ENCODE assay signal across 8 cellular contexts in genomic region chr19:50476224-50476942, GRCh38. TPM values are rescaled to one million over a fixed set of nuclear protein-coding genes. Genes with fewer than 3 reads are reported as not detected.
DNase-seq lines count a peak whose midpoint lies in the region; ATAC-seq and FAIRE-seq lines count a peak whose summit lies in the region.

TSS of gene EMC10 (plus strand) at chr19:50476507. CDS start at chr19:50476545, 38 bp downstream.
TSS of gene GARIN5A (minus strand) at chr19:50476848. CDS start at chr19:50476388, 460 bp downstream.

- H3K36me3 Mint-ChIP-seq in activated CD8-positive, alpha-beta T cell treated with anti-CD3 and anti-CD28 coated beads, Interleukin-2, amount 10 ng/mL, durations not matched to agents 7 days and 5 days (ENCODE audit: low read depth) = peaks cover 24% of the 10 kb centered on the region

- FAIRE-seq in GM19239 (lab: Jason Lieb, UNC) = peak; percentile 80

- no peaks in the 10 kb centered on the region for H3K9me3 Mint-ChIP-seq in activated CD8-positive, alpha-beta T cell treated with anti-CD3 and anti-CD28 coated beads, Interleukin-2, amount 10 ng/mL, durations not matched to agents 7 days and 5 days (ENCODE audit: insufficient read depth)

- peak; percentile 89 for DNase-seq in Ammon's horn (ENCODE audit: low spot score)
- DNase-seq in GM19239 (ENCODE audit: insufficient read length, low spot score) = peak; percentile 100
- peak; percentile 98 for DNase-seq in NCI-H69 (lab: John Stamatoyannopoulos, UW)
- DNase-seq in activated CD8-positive, alpha-beta T cell treated with anti-CD3 and anti-CD28 coated beads, Interleukin-2, amount 10 ng/mL, durations not matched to agents 7 days and 5 days = peak; percentile 95
- DNase-seq in effector CD4-positive, alpha-beta T cell = peak; percentile 85
- DNase-seq in medulla oblongata (ENCODE audit: extremely low spot score) = peak; percentile 90
- DNase-seq in stimulated activated CD4-positive, alpha-beta T cell treated with anti-CD3 and anti-CD28 coated beads, TNF-alpha, amount 100 ng/mL, for 4 hours (ENCODE audit: low read depth in 3 of 3) = peak; percentile 81 to 89 (median 87)

- peak within 1 kb of the TSS; percentile 95 for H3K27ac Mint-ChIP-seq in activated CD8-positive, alpha-beta T cell treated with anti-CD3 and anti-CD28 coated beads, Interleukin-2, amount 10 ng/mL, durations not matched to agents 7 days and 5 days

- H3K4me1 Mint-ChIP-seq in activated CD8-positive, alpha-beta T cell treated with anti-CD3 and anti-CD28 coated beads, Interleukin-2, amount 10 ng/mL, durations not matched to agents 7 days and 5 days (ENCODE audit: low read depth) = peaks cover 16% of the 10 kb centered on the region

- CTCF ChIA-PET in activated CD8-positive, alpha-beta T cell treated with anti-CD3 and anti-CD28 coated beads, Interleukin-2, amount 10 ng/mL, durations not matched to agents 7 days and 5 days (lab: Charles Lee) = no interaction called here

- no peaks in the 10 kb centered on the region for H3K27me3 Mint-ChIP-seq in activated CD8-positive, alpha-beta T cell treated with anti-CD3 and anti-CD28 coated beads, Interleukin-2, amount 10 ng/mL, durations not matched to agents 7 days and 5 days (ENCODE audit: low read depth)

- POLR2A ChIA-PET in activated CD8-positive, alpha-beta T cell treated with anti-CD3 and anti-CD28 coated beads, Interleukin-2, amount 10 ng/mL, durations not matched to agents 7 days and 5 days (lab: Charles Lee) = no interaction called here

- ATAC-seq in HG03442 (IDR thresholded peaks at IDR 0.05; ENCODE audit: unreplicated experiment) = peak; percentile 86
- peak; percentile 96 for ATAC-seq in activated CD8-positive, alpha-beta T cell treated with anti-CD3 and anti-CD28 coated beads, Interleukin-2, amount 10 ng/mL, durations not matched to agents 7 days and 5 days

- H3K4me3 Mint-ChIP-seq in activated CD8-positive, alpha-beta T cell treated with anti-CD3 and anti-CD28 coated beads, Interleukin-2, amount 10 ng/mL, durations not matched to agents 7 days and 5 days = peak within 1 kb of the TSS; percentile 99

RNA-seq across cellular contexts. Expression of gene EMC10, which starts in this region (rescaled TPM):
- total RNA-seq in activated CD8-positive, alpha-beta T cell treated with anti-CD3 and anti-CD28 coated beads, Interleukin-2, amount 10 ng/mL, durations not matched to agents 7 days and 5 days = 10 to 100 TPM; 54.8 to 56.9 TPM

RNA-seq across cellular contexts. Expression of gene GARIN5A, which starts in this region (rescaled TPM):
- under 1 TPM in 1 of 2 experiments, not detected in 1; 0.29 TPM for total RNA-seq in activated CD8-positive, alpha-beta T cell treated with anti-CD3 and anti-CD28 coated beads, Interleukin-2, amount 10 ng/mL, durations not matched to agents 7 days and 5 days

Comparison
In these comparisons a context has a peak if more than half of its experiments do, and no peak if none do; other contexts are left out.
1. Peak in every context shown above with its lines: DNase-seq and ATAC-seq.